8 cellular contexts compared by ENCODE assay signal in the genomic region with DNA sequence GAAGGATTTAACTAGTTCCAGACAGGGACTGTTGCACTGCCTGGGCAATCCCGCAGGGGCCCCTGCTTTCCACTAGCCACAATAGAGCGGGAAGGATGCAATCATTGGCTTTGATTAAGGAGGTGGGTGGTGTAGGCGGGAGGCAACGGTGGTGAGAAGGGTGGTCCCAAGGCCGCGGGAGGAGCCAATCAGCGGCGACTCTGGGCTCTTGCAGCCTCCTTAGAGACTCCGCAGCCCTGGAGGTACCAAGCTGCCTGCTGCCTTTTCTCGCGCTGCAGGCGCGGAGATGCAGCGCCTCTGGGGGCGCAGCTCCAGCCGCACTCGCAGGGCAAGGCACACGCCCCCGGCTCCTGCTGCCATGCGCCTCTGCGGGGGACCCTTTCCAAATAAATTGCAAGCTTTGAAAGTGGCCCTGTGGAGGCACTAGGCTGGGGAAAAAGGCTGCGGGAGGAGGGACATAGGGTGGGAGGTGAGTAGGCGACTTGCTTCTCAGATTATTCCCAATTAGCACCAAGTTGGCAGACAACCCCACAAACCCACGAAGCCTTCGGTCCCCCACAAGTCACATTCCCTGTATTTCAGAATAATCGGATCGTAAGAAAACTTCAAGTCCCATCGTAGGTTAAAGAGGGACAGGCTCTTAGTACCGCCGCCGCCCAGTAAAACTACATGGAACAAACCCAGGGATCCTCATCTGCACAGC. TPM values are rescaled to one million over a fixed set of nuclear protein-coding genes. Genes with fewer than 3 reads are reported as not detected.
DNase-seq lines count a peak whose midpoint lies in the region; ATAC-seq lines count a peak whose summit lies in the region.

No MANE protein-coding gene starts in this region.

- H3K18ac ChIP-seq in mesenchymal stem cell (ENCODE audit: low read depth in 1 of 2, low read length in 2 of 2) = no peak overlapping the region

- no peaks in the 10 kb centered on the region for H3K9me3 Mint-ChIP-seq in activated T-helper 17 cell treated with anti-CD3 and anti-CD28 coated beads, Interleukin-2, amount 50 U/mL, for 72 hours

- no peak overlapping the region for H3K27ac ChIP-seq in mesenchymal stem cell (ENCODE audit: low read length, poor library complexity, severe bottlenecking)

- peaks cover 33 to 65% of the 10 kb centered on the region in 2 experiments for H3K27me3 ChIP-seq in mesenchymal stem cell (ENCODE audit: control insufficient read depth in 1 of 2, insufficient read depth in 1 of 2, low read length in 2 of 2)

- DNase-seq in DMS114 treated with DMSO at 0.1 percent for 48 hours (lab: John Stamatoyannopoulos, UW; ENCODE audit: unreplicated experiment) (peak; percentile 55), LHCN-M2 (ENCODE audit: low read depth) (peak; percentile 37), mesenchymal stem cell (no peak), SHP77 (lab: John Stamatoyannopoulos, UW) (no peak)

- H2AFZ ChIP-seq in mesenchymal stem cell (ENCODE audit: low read depth, low read length) = no peak overlapping the region

- H3K27me3 Mint-ChIP-seq in activated T-helper 17 cell treated with anti-CD3 and anti-CD28 coated beads, Interleukin-2, amount 50 U/mL, for 72 hours = peaks cover 22% of the 10 kb centered on the region

- H2BK5ac ChIP-seq in mesenchymal stem cell (ENCODE audit: low read depth, low read length, poor library complexity, severe bottlenecking) = no peak overlapping the region

- no peak overlapping the region for H4K91ac ChIP-seq in mesenchymal stem cell (ENCODE audit: low read length)

- peak overlapping the region; percentile 78 for H3K4me3 Mint-ChIP-seq in activated T-helper 17 cell treated with anti-CD3 and anti-CD28 coated beads, Interleukin-2, amount 50 U/mL, for 72 hours

- H2AK5ac ChIP-seq in mesenchymal stem cell (ENCODE audit: low read length, severe bottlenecking) = no peak overlapping the region

- under 1% methylated on average over 30 of the region's 31 CpGs for WGBS in mesenchymal stem cell

- peak overlapping the region in 1 of 2 experiments; percentile 83 for H3K4me3 ChIP-seq in mesenchymal stem cell (ENCODE audit: insufficient read depth in 1 of 2, low read depth in 1 of 2, low read length in 2 of 2)

- peaks cover 3% of the 10 kb centered on the region for H3K9me3 ChIP-seq in mesenchymal stem cell (ENCODE audit: control insufficient read depth, low read length)

- H2BK15ac ChIP-seq in mesenchymal stem cell (ENCODE audit: low read depth, poor library complexity, severe bottlenecking) = no peak overlapping the region

- no peak overlapping the region for H3K4me2 ChIP-seq in mesenchymal stem cell (ENCODE audit: low read length, poor library complexity, severe bottlenecking)

- no peak overlapping the region for H3K27ac Mint-ChIP-seq in activated T-helper 17 cell treated with anti-CD3 and anti-CD28 coated beads, Interleukin-2, amount 50 U/mL, for 72 hours

- H3K36me3 ChIP-seq in mesenchymal stem cell (ENCODE audit: control insufficient read depth in 1 of 2, insufficient read depth in 2 of 2, low read depth in 1 of 2, low read length in 2 of 2) = no peaks in the 10 kb centered on the region

- H2BK120ac ChIP-seq in mesenchymal stem cell (ENCODE audit: low read depth, low read length) = no peak overlapping the region

- no peaks in the 10 kb centered on the region for H3K79me1 ChIP-seq in mesenchymal stem cell (replicated peaks; ENCODE audit: low read length, poor library complexity, severe bottlenecking)

- ATAC-seq in activated T-helper 17 cell treated with anti-CD3 and anti-CD28 coated beads, Interleukin-2, amount 50 U/mL, for 72 hours (replicated peaks) = no peak
- ATAC-seq in HG02678 (IDR thresholded peaks at IDR 0.05; ENCODE audit: unreplicated experiment) (no peak), GM18511 (IDR thresholded peaks at IDR 0.05; ENCODE audit: unreplicated experiment) (no peak), HG03565 (IDR thresholded peaks at IDR 0.05; ENCODE audit: unreplicated experiment) (no peak)

- peaks cover 16% of the 10 kb centered on the region for H3K4me1 ChIP-seq in mesenchymal stem cell (ENCODE audit: control insufficient read depth, insufficient read depth, low read depth, low read length)

- H4K8ac ChIP-seq in mesenchymal stem cell (ENCODE audit: low read length) = no peak overlapping the region

- no peak overlapping the region for H3K23ac ChIP-seq in mesenchymal stem cell (ENCODE audit: low read length in 2 of 2)

- H3K9ac ChIP-seq in mesenchymal stem cell (ENCODE audit: low read length) = peak overlapping the region; percentile 39

- peaks cover 6% of the 10 kb centered on the region for H3K36me3 Mint-ChIP-seq in activated T-helper 17 cell treated with anti-CD3 and anti-CD28 coated beads, Interleukin-2, amount 50 U/mL, for 72 hours (ENCODE audit: low read depth)

- H3K4ac ChIP-seq in mesenchymal stem cell (ENCODE audit: low read depth in 1 of 2, low read length in 2 of 2) = no peak overlapping the region

- no peak overlapping the region for H3K14ac ChIP-seq in mesenchymal stem cell (ENCODE audit: low read length in 2 of 2)

- H2BK12ac ChIP-seq in mesenchymal stem cell (ENCODE audit: low read length in 2 of 2) = no peak overlapping the region

- peaks cover 4% of the 10 kb centered on the region for H3K4me1 Mint-ChIP-seq in activated T-helper 17 cell treated with anti-CD3 and anti-CD28 coated beads, Interleukin-2, amount 50 U/mL, for 72 hours

RNA-seq across cellular contexts. Expression of a gene that starts 0.9 kb away (rescaled TPM):
- 0.83 and 2.2 TPM in 2 replicates for total RNA-seq in LHCN-M2 (2014; rRNA removed)
- polyA plus RNA-seq in LHCN-M2 (2012) = 0.01 TPM
- total RNA-seq in activated T-helper 17 cell treated with anti-CD3 and anti-CD28 coated beads, Interleukin-2, amount 50 U/mL, for 72 hours = not detected
- polyA plus RNA-seq in mesenchymal stem cell (2013, experiment 1 of 2) = under 0.01 TPM
- not detected for polyA plus RNA-seq in mesenchymal stem cell (2013, experiment 2 of 2)

Comparison
In these comparisons a context has a peak if more than half of its experiments do, and no peak if none do; other contexts are left out.
1. DNase-seq: peak in DMS114 treated with DMSO at 0.1 percent for 48 hours (single experiment) and LHCN-M2 (single experiment); none in mesenchymal stem cell (single experiment) and SHP77 (0 of 2).